ENCODE assay signal across 29 cellular contexts in genomic region chr2:42590176-42590575, GRCh38.
"Had no signal": no experiment of that assay in that cellular context is flagged by ENCODE, and none has a peak within 500 bp of the region (broad histone marks: within the 10 kb centered on the region; RNA-seq: fewer than 3 reads in every experiment).

No MANE protein-coding gene starts in this region.

- H3K9ac ChIP-seq: KMS-11 had no signal

- ATAC-seq: activated CD4-positive, CD25-positive, alpha-beta regulatory T cell treated with anti-CD3 and anti-CD28 coated beads, Interleukin-2, amount 50 U/mL, for 24 hours; activated CD8-positive, alpha-beta T cell treated with anti-CD3 and anti-CD28 coated beads for 36 hours; activated T-cell treated with anti-CD3 and anti-CD28 coated beads, Interleukin-2, amount 50 U/mL, for 72 hours; Panc1; Right ventricle myocardium inferior had no signal

- H3K27me3 ChIP-seq: adrenal gland had no signal

- DNase-seq: activated CD4-positive, alpha-beta T cell treated with anti-CD3 and anti-CD28 coated beads for 4 hours; activated CD8-positive, alpha-beta memory T cell treated with anti-CD3 and anti-CD28 coated beads, Interleukin-2, amount 50 U/mL, for 4 hours; activated CD8-positive, alpha-beta T cell treated with anti-CD3 and anti-CD28 coated beads for 36 hours; activated gamma-delta T cell treated with Interleukin-2 at 50 U/mL for 16 hours; activated naive CD4-positive, alpha-beta T cell treated with anti-CD3 and anti-CD28 coated beads, Interleukin-2, amount 50 U/mL, for 16 hours; activated naive CD8-positive, alpha-beta T cell treated with anti-CD3 and anti-CD28 coated beads, Interleukin-2, amount 10 ng/mL, durations not matched to agents 7 days and 5 days; activated T-cell treated with anti-CD3 and anti-CD28 coated beads, Interleukin-2, amount 50 U/mL, for 72 hours; adrenal gland; anterior cingulate cortex; MM.1S; NCI-H1048; NCI-H146; NCI-H187 treated with DMSO at 0.1 percent for 48 hours; NCI-H2081 treated with DMSO at 0.1 percent for 48 hours; NCI-H2171; NCI-H2227 treated with DMSO at 0.1 percent for 48 hours; NCI-H446 treated with DMSO at 0.1 percent for 48 hours; NCI-H526; NCI-H82; OCI-M1; RPMI8226; T-helper 1 cell; WERI-Rb-1 had no signal

- H3K9me3 ChIP-seq: adrenal gland had no signal

- H3K4me2 ChIP-seq: KMS-11 had no signal

- H3K36me3 ChIP-seq: adrenal gland, WERI-Rb-1 had no signal

- H3K27ac Mint-ChIP-seq: activated CD8-positive, alpha-beta T cell treated with anti-CD3 and anti-CD28 coated beads for 36 hours; activated naive CD8-positive, alpha-beta T cell treated with anti-CD3 and anti-CD28 coated beads, Interleukin-2, amount 10 ng/mL, durations not matched to agents 7 days and 5 days; activated T-cell treated with anti-CD3 and anti-CD28 coated beads, Interleukin-2, amount 50 U/mL, for 72 hours; activated T-helper 2 cell treated with anti-CD3 and anti-CD28 coated beads, Interferon-gamma antibody, Interleukin-2, Interleukin-4, amounts not matched to agents 10 μg/mL and 5 μg/mL and 100 μg/mL, durations not matched to agents 14 hours and 24 hours and 36 hours had no signal

- H3K27ac ChIP-seq: KMS-11, SK-N-MC, WERI-Rb-1 had no signal

- H3K9me3 Mint-ChIP-seq: activated CD8-positive, alpha-beta T cell treated with anti-CD3 and anti-CD28 coated beads for 36 hours; activated naive CD8-positive, alpha-beta T cell treated with anti-CD3 and anti-CD28 coated beads, Interleukin-2, amount 10 ng/mL, durations not matched to agents 7 days and 5 days; activated T-cell treated with anti-CD3 and anti-CD28 coated beads, Interleukin-2, amount 50 U/mL, for 72 hours; activated T-helper 2 cell treated with anti-CD3 and anti-CD28 coated beads, Interferon-gamma antibody, Interleukin-2, Interleukin-4, amounts not matched to agents 10 μg/mL and 5 μg/mL and 100 μg/mL, durations not matched to agents 14 hours and 24 hours and 36 hours had no signal

- H3K4me3 Mint-ChIP-seq: activated CD8-positive, alpha-beta T cell treated with anti-CD3 and anti-CD28 coated beads for 36 hours; activated naive CD8-positive, alpha-beta T cell treated with anti-CD3 and anti-CD28 coated beads, Interleukin-2, amount 10 ng/mL, durations not matched to agents 7 days and 5 days; activated T-cell treated with anti-CD3 and anti-CD28 coated beads, Interleukin-2, amount 50 U/mL, for 72 hours had no signal

- H3K4me3 ChIP-seq: adrenal gland, SK-N-MC had no signal

- H3K27me3 Mint-ChIP-seq: activated CD8-positive, alpha-beta T cell treated with anti-CD3 and anti-CD28 coated beads for 36 hours; activated naive CD8-positive, alpha-beta T cell treated with anti-CD3 and anti-CD28 coated beads, Interleukin-2, amount 10 ng/mL, durations not matched to agents 7 days and 5 days had no signal
